In genomic region chr17:64661731-64661980, GRCh38 we compare ENCODE assay signal across 8 cellular contexts. TPM values are rescaled to one million over a fixed set of nuclear protein-coding genes. Genes with fewer than 3 reads are reported as not detected.
DNase-seq lines count a peak whose midpoint lies in the region; ATAC-seq and TF ChIP-seq lines count a peak whose summit lies in the region.

No MANE protein-coding gene starts in this region.

- peak overlapping the region in 45 of 59 donors; percentile 26 to 94 (median 82) for H3K27ac ChIP-seq in dorsolateral prefrontal cortex

- no peak for TF ChIP-seq POLR2A in NB4 (IDR thresholded peaks at IDR 0.05; ENCODE audit: extremely low read depth, insufficient read length)

- DNase-seq in activated T-cell treated with anti-CD3 and anti-CD28 coated beads for 4 hours, result peak; percentile 32
- DNase-seq in activated T-cell treated with anti-CD3 and anti-CD28 coated beads, Interleukin-2, amount 50 U/mL, for 48 hours, result no peak
- DNase-seq in NB4 (ENCODE audit: low read depth), result no peak
- DNase-seq in dorsolateral prefrontal cortex, result peak in 3 of 10 donors; percentile 19 to 47 (median 34)
- DNase-seq in naive B cell, result no peak
- DNase-seq in DMS53 treated with DMSO at 0.1 percent for 48 hours (lab: John Stamatoyannopoulos, UW; ENCODE audit: unreplicated experiment), result no peak
- no peak for DNase-seq in CD1c-positive myeloid dendritic cell (ENCODE audit: extremely low spot score)
- no peak for DNase-seq in NCI-H1436 treated with DMSO at 0.1 percent for 48 hours (lab: John Stamatoyannopoulos, UW)

- ATAC-seq in naive B cell (ENCODE audit: low read depth in 2 of 2), result peak; percentile 34 to 40

- H3K36me3 Mint-ChIP-seq in naive B cell, result no peaks in the 10 kb centered on the region

- intact Hi-C loops in dorsolateral prefrontal cortex (cut with DNase I), result loop anchor here (5.0 kb wide), 1 partner anchor 154 kb away; the partner anchor contains the start of genes CEP95 (in 2 of the 2) and DDX5 (in 2 of the 2)

- H3K27me3 ChIP-seq in dorsolateral prefrontal cortex, result no peaks in the 10 kb centered on the region

- no peaks in the 10 kb centered on the region for H3K27me3 Mint-ChIP-seq in naive B cell

- H3K27ac Mint-ChIP-seq in naive B cell, result peak overlapping the region in 5 of 6 donors; percentile 92 to 98 (median 96)

- no peak for TF ChIP-seq CTCF in NB4 (IDR thresholded peaks at IDR 0.05; ENCODE audit: low read depth, low read length)
- no peak for TF ChIP-seq CTCF in dorsolateral prefrontal cortex (IDR thresholded peaks at IDR 0.05 in 54 of 56, conservative IDR thresholded peaks at IDR 0.05 in 2 of 56; ENCODE audit: low read depth in 1 of 56, partially characterized antibody in 56 of 56)

- peaks cover 32 to 47% (median 34%) of the 10 kb centered on the region in 3 donors for H3K4me1 Mint-ChIP-seq in naive B cell

- H3K9me3 Mint-ChIP-seq in naive B cell, result no peaks in the 10 kb centered on the region

- peak overlapping the region; percentile 89 to 99 (median 96) for H3K4me3 Mint-ChIP-seq in naive B cell

- H3K4me3 ChIP-seq in NB4 (ENCODE audit: low read depth, low read length), result peak overlapping the region; percentile 77
- H3K4me3 ChIP-seq in dorsolateral prefrontal cortex, result peak overlapping the region; percentile 50 to 88 (median 76)

RNA-seq across cellular contexts. Expression of gene SMURF2, which starts 0.5 kb away (rescaled TPM):
- total RNA-seq in dorsolateral prefrontal cortex, result 10 to 100 TPM; 16.6 to 35.5 (median 23.7) TPM
- 10 to 100 TPM in 3 of 6 donors, 1 to 10 TPM in 3; 6.9 to 12.8 (median 10.3) TPM for polyA plus RNA-seq in naive B cell (ENCODE audit: low read depth in 6 of 6)
